25 cellular contexts compared by ENCODE assay signal in genomic region chr2:26114144-26114543, GRCh38.
"Had no signal": no experiment of that assay in that cellular context is flagged by ENCODE, and none has a peak within 500 bp of the region (broad histone marks: within the 10 kb centered on the region; RNA-seq: fewer than 3 reads in every experiment).

No MANE protein-coding gene starts in this region.

- H3K4me3 ChIP-seq: hepatocyte, left lung, neural progenitor cell, sigmoid colon, testis, uterus had no signal

- H3K9ac ChIP-seq: neural progenitor cell had no signal

- H3K27ac Mint-ChIP-seq: activated CD8-positive, alpha-beta T cell treated with anti-CD3 and anti-CD28 coated beads, Interleukin-2, amount 10 ng/mL, durations not matched to agents 7 days and 5 days; activated naive CD8-positive, alpha-beta T cell; activated T-helper 1 cell treated with anti-CD3 and anti-CD28 coated beads, Interleukin-12 subunit alpha, Interleukin-12 subunit beta, Interleukin-2, Interleukin-4 antibody, amounts not matched to agents 30 ng/mL and 10 ng/mL and 1 ng/mL, durations not matched to agents 14 hours and 24 hours and 36 hours; mesothelial cell of epicardium; neural progenitor cell; T-helper 2 cell treated with Interferon-gamma antibody and Interleukin-4, amounts not matched to agents 5 μg/mL and 100 μg/mL, for 36 hours had no signal

- H3K9me3 Mint-ChIP-seq: activated T-helper 1 cell treated with anti-CD3 and anti-CD28 coated beads, Interleukin-12 subunit alpha, Interleukin-12 subunit beta, Interleukin-2, Interleukin-4 antibody, amounts not matched to agents 30 ng/mL and 10 ng/mL and 1 ng/mL, durations not matched to agents 14 hours and 24 hours and 36 hours; immature natural killer cell; mesothelial cell of epicardium; naive thymus-derived CD8-positive, alpha-beta T cell; neural progenitor cell; T-helper 2 cell treated with Interferon-gamma antibody and Interleukin-4, amounts not matched to agents 5 μg/mL and 100 μg/mL, for 36 hours had no signal

- H3K4me2 ChIP-seq: hepatocyte, neural progenitor cell had no signal

- H3K27ac ChIP-seq: epithelial cell of prostate, hepatocyte, left lung, neural progenitor cell, sigmoid colon, testis, uterus, VCaP had no signal

- H3K4me1 Mint-ChIP-seq: mesothelial cell of epicardium, neural progenitor cell had no signal

- H3K36me3 ChIP-seq: uterus had no signal

- H3K9me3 ChIP-seq: left lung, sigmoid colon, testis, uterus had no signal

- ATAC-seq: activated CD8-positive, alpha-beta T cell treated with anti-CD3 and anti-CD28 coated beads, Interleukin-2, amount 10 ng/mL, durations not matched to agents 7 days and 5 days; left lung; naive thymus-derived CD8-positive, alpha-beta T cell had no signal

- H2AFZ ChIP-seq: hepatocyte, neural progenitor cell had no signal

- H3K27me3 ChIP-seq: hepatocyte, left lung, neural progenitor cell, sigmoid colon, testis, uterus had no signal

- DNase-seq: activated CD4-positive, alpha-beta T cell treated with anti-CD3 and anti-CD28 coated beads, Interleukin-2, amount 50 U/mL, for 1 hour; activated CD4-positive, CD25-positive, alpha-beta regulatory T cell treated with anti-CD3 and anti-CD28 coated beads, Interleukin-2, amount 50 U/mL, for 72 hours; activated CD8-positive, alpha-beta T cell treated with anti-CD3 and anti-CD28 coated beads, Interleukin-2, amount 10 ng/mL, durations not matched to agents 7 days and 5 days; activated gamma-delta T cell treated with Interleukin-2 at 50 U/mL for 16 hours; amniotic stem cell; cortex of kidney; foreskin fibroblast; immature natural killer cell; left lung; naive thymus-derived CD8-positive, alpha-beta T cell; sigmoid colon; stimulated activated CD4-positive, alpha-beta T cell treated with anti-CD3 and anti-CD28 coated beads, Interleukin-2, amount 100 ng/mL, for 48 hours; stimulated activated CD8-positive, alpha-beta memory T cell treated with anti-CD3 and anti-CD28 coated beads, Interleukin-4, amount 100 ng/mL, for 48 hours; stimulated activated naive CD4-positive, alpha-beta T cell; testis; trophoblast cell; uterus had no signal

- H3K27me3 Mint-ChIP-seq: activated naive CD8-positive, alpha-beta T cell; naive thymus-derived CD8-positive, alpha-beta T cell had no signal

- H3K4me3 Mint-ChIP-seq: activated CD8-positive, alpha-beta T cell treated with anti-CD3 and anti-CD28 coated beads, Interleukin-2, amount 10 ng/mL, durations not matched to agents 7 days and 5 days; activated naive CD8-positive, alpha-beta T cell; activated T-helper 1 cell treated with anti-CD3 and anti-CD28 coated beads, Interleukin-12 subunit alpha, Interleukin-12 subunit beta, Interleukin-2, Interleukin-4 antibody, amounts not matched to agents 30 ng/mL and 10 ng/mL and 1 ng/mL, durations not matched to agents 14 hours and 24 hours and 36 hours; immature natural killer cell; mesothelial cell of epicardium; neural progenitor cell; T-helper 2 cell treated with Interferon-gamma antibody and Interleukin-4, amounts not matched to agents 5 μg/mL and 100 μg/mL, for 36 hours had no signal

- H3K4me1 ChIP-seq: left lung, neural progenitor cell, testis, uterus had no signal
